ENCODE assay signal across 1 cellular context in the genomic region with DNA sequence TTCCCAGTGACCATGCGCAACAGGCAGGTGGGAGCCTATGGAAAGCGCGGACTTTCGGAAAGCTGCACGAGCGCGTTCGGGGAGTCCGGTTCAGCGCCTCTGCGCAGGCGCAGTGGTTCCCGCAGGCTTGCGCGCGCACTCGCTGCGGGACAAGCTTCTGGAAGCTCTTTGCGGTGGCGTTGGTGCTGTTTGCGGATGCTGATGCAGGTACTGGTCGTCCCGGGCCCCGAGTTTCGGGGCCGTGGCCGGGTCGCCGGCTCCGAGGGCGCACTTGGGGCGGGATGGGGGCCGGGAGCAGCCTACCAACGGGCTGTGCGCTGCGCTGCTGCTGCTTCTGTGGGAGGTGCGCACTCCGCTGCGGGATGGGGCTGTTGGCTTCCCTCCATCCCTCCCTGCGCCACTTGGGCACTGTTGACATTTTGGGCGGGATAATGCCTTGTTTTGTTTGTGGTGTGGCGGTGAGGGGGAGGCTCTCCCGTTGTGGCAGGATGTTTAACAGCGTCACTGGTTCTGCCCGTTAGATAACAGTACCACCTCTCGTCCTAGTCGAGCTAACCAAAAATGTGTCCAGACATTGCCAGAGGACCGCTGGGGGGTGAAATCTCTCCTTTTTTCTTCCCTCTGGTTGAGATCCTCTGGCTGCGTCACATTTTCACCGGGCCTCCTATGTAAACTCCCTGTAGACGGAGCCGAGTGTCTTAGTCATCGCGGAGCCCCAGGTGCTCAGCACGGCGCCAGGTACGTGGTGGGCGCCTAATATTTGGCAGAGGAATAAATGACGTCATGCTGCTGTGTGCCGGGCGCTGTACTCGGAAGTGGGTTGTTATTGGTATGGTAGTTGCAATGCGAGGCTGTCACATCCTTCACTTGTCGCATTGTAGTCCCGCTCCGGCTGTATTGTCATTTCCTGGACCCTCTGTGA.
TF ChIP-seq lines count a peak whose summit lies in the region.

Gene ZNF483 (plus strand): TSS at position 124 of the 922 bp plus-strand sequence. CDS start 2,217 bp downstream, outside the sequence.

TF ChIP-seq in HepG2, 621 proteins besides CTCF, POLR2A, EP300 and RAD21 (continued from another document and continues in another):
- no peak for TF ChIP-seq MIER3 (CRISPR knock-in tag; IDR thresholded peaks at IDR 0.05; ENCODE audit: borderline replicate concordance)
- no peak for TF ChIP-seq ZFP1 (CRISPR knock-in tag; IDR thresholded peaks at IDR 0.05)
- TF ChIP-seq KAT8 (CRISPR knock-in tag; IDR thresholded peaks at IDR 0.05), result peak; percentile 55; the same call in 1 of the 2 replicates
- no peak for TF ChIP-seq KLF12 (CRISPR knock-in tag; IDR thresholded peaks at IDR 0.05; ENCODE audit: borderline replicate concordance)
- TF ChIP-seq, protein P1, sequence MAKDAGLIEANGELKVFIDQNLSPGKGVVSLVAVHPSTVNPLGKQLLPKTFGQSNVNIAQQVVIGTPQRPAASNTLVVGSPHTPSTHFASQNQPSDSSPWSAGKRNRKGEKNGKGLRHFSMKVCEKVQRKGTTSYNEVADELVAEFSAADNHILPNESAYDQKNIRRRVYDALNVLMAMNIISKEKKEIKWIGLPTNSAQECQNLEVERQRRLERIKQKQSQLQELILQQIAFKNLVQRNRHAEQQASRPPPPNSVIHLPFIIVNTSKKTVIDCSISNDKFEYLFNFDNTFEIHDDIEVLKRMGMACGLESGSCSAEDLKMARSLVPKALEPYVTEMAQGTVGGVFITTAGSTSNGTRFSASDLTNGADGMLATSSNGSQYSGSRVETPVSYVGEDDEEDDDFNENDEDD (CRISPR knock-in tag; IDR thresholded peaks at IDR 0.05; ENCODE audit: borderline replicate concordance), result peak; percentile 89
- no peak for TF ChIP-seq NR3C1 (CRISPR knock-in tag; IDR thresholded peaks at IDR 0.05)
- TF ChIP-seq ZNF234 (CRISPR knock-in tag; conservative IDR thresholded peaks at IDR 0.05), result no peak
- TF ChIP-seq ZNF530 (CRISPR knock-in tag; IDR thresholded peaks at IDR 0.05; ENCODE audit: low read depth), result no peak
- no peak for TF ChIP-seq PRMT3 (CRISPR knock-in tag; IDR thresholded peaks at IDR 0.05; ENCODE audit: borderline replicate concordance, low read depth)
- TF ChIP-seq ZNF343 (CRISPR knock-in tag; IDR thresholded peaks at IDR 0.05), result no peak
- TF ChIP-seq MYPOP (CRISPR knock-in tag; IDR thresholded peaks at IDR 0.05), result peak; percentile 99
- TF ChIP-seq NKX3-1 (CRISPR knock-in tag; IDR thresholded peaks at IDR 0.05), result no peak
- TF ChIP-seq, protein P2, sequence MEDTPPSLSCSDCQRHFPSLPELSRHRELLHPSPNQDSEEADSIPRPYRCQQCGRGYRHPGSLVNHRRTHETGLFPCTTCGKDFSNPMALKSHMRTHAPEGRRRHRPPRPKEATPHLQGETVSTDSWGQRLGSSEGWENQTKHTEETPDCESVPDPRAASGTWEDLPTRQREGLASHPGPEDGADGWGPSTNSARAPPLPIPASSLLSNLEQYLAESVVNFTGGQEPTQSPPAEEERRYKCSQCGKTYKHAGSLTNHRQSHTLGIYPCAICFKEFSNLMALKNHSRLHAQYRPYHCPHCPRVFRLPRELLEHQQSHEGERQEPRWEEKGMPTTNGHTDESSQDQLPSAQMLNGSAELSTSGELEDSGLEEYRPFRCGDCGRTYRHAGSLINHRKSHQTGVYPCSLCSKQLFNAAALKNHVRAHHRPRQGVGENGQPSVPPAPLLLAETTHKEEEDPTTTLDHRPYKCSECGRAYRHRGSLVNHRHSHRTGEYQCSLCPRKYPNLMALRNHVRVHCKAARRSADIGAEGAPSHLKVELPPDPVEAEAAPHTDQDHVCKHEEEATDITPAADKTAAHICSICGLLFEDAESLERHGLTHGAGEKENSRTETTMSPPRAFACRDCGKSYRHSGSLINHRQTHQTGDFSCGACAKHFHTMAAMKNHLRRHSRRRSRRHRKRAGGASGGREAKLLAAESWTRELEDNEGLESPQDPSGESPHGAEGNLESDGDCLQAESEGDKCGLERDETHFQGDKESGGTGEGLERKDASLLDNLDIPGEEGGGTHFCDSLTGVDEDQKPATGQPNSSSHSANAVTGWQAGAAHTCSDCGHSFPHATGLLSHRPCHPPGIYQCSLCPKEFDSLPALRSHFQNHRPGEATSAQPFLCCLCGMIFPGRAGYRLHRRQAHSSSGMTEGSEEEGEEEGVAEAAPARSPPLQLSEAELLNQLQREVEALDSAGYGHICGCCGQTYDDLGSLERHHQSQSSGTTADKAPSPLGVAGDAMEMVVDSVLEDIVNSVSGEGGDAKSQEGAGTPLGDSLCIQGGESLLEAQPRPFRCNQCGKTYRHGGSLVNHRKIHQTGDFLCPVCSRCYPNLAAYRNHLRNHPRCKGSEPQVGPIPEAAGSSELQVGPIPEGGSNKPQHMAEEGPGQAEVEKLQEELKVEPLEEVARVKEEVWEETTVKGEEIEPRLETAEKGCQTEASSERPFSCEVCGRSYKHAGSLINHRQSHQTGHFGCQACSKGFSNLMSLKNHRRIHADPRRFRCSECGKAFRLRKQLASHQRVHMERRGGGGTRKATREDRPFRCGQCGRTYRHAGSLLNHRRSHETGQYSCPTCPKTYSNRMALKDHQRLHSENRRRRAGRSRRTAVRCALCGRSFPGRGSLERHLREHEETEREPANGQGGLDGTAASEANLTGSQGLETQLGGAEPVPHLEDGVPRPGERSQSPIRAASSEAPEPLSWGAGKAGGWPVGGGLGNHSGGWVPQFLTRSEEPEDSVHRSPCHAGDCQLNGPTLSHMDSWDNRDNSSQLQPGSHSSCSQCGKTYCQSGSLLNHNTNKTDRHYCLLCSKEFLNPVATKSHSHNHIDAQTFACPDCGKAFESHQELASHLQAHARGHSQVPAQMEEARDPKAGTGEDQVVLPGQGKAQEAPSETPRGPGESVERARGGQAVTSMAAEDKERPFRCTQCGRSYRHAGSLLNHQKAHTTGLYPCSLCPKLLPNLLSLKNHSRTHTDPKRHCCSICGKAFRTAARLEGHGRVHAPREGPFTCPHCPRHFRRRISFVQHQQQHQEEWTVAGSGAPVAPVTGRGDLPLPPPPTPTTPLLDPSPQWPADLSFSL (CRISPR knock-in tag; IDR thresholded peaks at IDR 0.05), result no peak
- no peak; the same call in 1 of the 2 replicates for TF ChIP-seq ZNF724P (CRISPR knock-in tag; IDR thresholded peaks at IDR 0.05; ENCODE audit: borderline replicate concordance)
- TF ChIP-seq SKI (IDR thresholded peaks at IDR 0.05; ENCODE audit: partially characterized antibody), result no peak
- TF ChIP-seq ZNF891 (CRISPR knock-in tag; IDR thresholded peaks at IDR 0.05), result peak; percentile 70; the same call in 1 of the 2 replicates
- no peak for TF ChIP-seq KDM6A (CRISPR knock-in tag; IDR thresholded peaks at IDR 0.05; ENCODE audit: low read depth)
- TF ChIP-seq ZMYM4 (CRISPR knock-in tag; IDR thresholded peaks at IDR 0.05), result peak; percentile 18; the same call in 1 of the 2 replicates
- TF ChIP-seq, protein P3, sequence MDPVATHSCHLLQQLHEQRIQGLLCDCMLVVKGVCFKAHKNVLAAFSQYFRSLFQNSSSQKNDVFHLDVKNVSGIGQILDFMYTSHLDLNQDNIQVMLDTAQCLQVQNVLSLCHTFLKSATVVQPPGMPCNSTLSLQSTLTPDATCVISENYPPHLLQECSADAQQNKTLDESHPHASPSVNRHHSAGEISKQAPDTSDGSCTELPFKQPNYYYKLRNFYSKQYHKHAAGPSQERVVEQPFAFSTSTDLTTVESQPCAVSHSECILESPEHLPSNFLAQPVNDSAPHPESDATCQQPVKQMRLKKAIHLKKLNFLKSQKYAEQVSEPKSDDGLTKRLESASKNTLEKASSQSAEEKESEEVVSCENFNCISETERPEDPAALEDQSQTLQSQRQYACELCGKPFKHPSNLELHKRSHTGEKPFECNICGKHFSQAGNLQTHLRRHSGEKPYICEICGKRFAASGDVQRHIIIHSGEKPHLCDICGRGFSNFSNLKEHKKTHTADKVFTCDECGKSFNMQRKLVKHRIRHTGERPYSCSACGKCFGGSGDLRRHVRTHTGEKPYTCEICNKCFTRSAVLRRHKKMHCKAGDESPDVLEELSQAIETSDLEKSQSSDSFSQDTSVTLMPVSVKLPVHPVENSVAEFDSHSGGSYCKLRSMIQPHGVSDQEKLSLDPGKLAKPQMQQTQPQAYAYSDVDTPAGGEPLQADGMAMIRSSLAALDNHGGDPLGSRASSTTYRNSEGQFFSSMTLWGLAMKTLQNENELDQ (CRISPR knock-in tag; IDR thresholded peaks at IDR 0.05; ENCODE audit: borderline replicate concordance), result no peak
- no peak for TF ChIP-seq ZNF577 (CRISPR knock-in tag; IDR thresholded peaks at IDR 0.05; ENCODE audit: borderline replicate concordance, low read depth)
- TF ChIP-seq NR0B2 (CRISPR knock-in tag; IDR thresholded peaks at IDR 0.05), result peak; percentile 53; the same call in 1 of the 2 replicates
- no peak for TF ChIP-seq HMGXB3 (CRISPR knock-in tag; IDR thresholded peaks at IDR 0.05; ENCODE audit: borderline replicate concordance)
- no peak for TF ChIP-seq HHEX (CRISPR knock-in tag; IDR thresholded peaks at IDR 0.05)
- peak; percentile 56; the same call in 1 of the 2 replicates for TF ChIP-seq IRF9 (CRISPR knock-in tag; IDR thresholded peaks at IDR 0.05; ENCODE audit: borderline replicate concordance)
- TF ChIP-seq STAG1 (CRISPR knock-in tag; IDR thresholded peaks at IDR 0.05), result no peak
- no peak for TF ChIP-seq ESRRA (CRISPR knock-in tag; IDR thresholded peaks at IDR 0.05; ENCODE audit: low read depth)
- peak; percentile 23; the same call in 1 of the 2 replicates for TF ChIP-seq NFYC (CRISPR knock-in tag; IDR thresholded peaks at IDR 0.05)
- no peak for TF ChIP-seq CHD2 (IDR thresholded peaks at IDR 0.05; ENCODE audit: low read depth, low read length)
- TF ChIP-seq ZBTB38 (CRISPR knock-in tag; IDR thresholded peaks at IDR 0.05), result peak; percentile 26; the same call in 1 of the 2 replicates
- TF ChIP-seq, protein P4, sequence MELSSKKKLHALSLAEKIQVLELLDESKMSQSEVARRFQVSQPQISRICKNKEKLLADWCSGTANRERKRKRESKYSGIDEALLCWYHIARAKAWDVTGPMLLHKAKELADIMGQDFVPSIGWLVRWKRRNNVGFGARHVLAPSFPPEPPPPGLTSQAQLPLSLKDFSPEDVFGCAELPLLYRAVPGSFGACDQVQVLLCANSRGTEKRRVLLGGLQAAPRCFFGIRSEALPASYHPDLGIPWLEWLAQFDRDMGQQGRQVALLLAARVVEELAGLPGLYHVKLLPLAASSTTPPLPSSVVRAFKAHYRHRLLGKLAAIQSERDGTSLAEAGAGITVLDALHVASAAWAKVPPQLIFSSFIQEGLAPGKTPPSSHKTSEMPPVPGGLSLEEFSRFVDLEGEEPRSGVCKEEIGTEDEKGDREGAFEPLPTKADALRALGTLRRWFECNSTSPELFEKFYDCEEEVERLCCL (CRISPR knock-in tag; IDR thresholded peaks at IDR 0.05; ENCODE audit: borderline replicate concordance), result no peak
- TF ChIP-seq ZNF337 (CRISPR knock-in tag; IDR thresholded peaks at IDR 0.05; ENCODE audit: borderline replicate concordance, low read depth), result no peak
- 0 out of 2 replicates have a peak, but pooled peaks have one; percentile 21 for TF ChIP-seq MLX (CRISPR knock-in tag; IDR thresholded peaks at IDR 0.05)
